8 cellular contexts compared by ENCODE assay signal in genomic region chr10:13349776-13350274, GRCh38. TPM values are rescaled to one million over a fixed set of nuclear protein-coding genes. Genes with fewer than 3 reads are reported as not detected.
DNase-seq lines count a peak whose midpoint lies in the region; ATAC-seq and TF ChIP-seq lines count a peak whose summit lies in the region.

No MANE protein-coding gene starts in this region.

- POLR2A ChIA-PET in SK-N-SH (lab: Yijun Ruan, JAX): interaction anchor here (1.3 kb wide), 1 partner anchor 51 kb away, joined by 4 read pairs; no protein-coding TSS in a partner anchor

- TF ChIP-seq EP300 in SK-N-SH (IDR thresholded peaks at IDR 0.05; ENCODE audit: borderline replicate concordance in 1 of 2, low read depth in 1 of 2, low read length in 1 of 2): no peak

- CTCF ChIA-PET in SK-N-SH (lab: Yijun Ruan, JAX): interaction anchor here (0.7 to 2.6 kb wide), 7 partner anchors 22 to 250 kb away, joined by 3 to 18 read pairs (median 6); partner anchors contain the start of gene OPTN

- no peak for TF ChIP-seq RAD21 in SK-N-SH (IDR thresholded peaks at IDR 0.05; ENCODE audit: low read length)

- H3K9me2 ChIP-seq in SK-N-SH: no peaks in the 10 kb centered on the region

- no peak for ATAC-seq in GM19463 (IDR thresholded peaks at IDR 0.05; ENCODE audit: unreplicated experiment)
- no peak for ATAC-seq in HG03521 (IDR thresholded peaks at IDR 0.05; ENCODE audit: unreplicated experiment)

- no peaks in the 10 kb centered on the region for H3K27me3 ChIP-seq in SK-N-SH (ENCODE audit: insufficient read depth)

- H3K4me2 ChIP-seq in SK-N-SH: peak overlapping the region; percentile 89

- no peaks in the 10 kb centered on the region for H4K20me1 ChIP-seq in SK-N-SH (ENCODE audit: insufficient read depth)

- peak overlapping the region; percentile 88; the same call in 1 of the 2 replicates for H2AFZ ChIP-seq in SK-N-SH (ENCODE audit: low read depth)

- peak overlapping the region; percentile 79 for H3K4me3 ChIP-seq in SK-N-SH (ENCODE audit: low read depth in 2 of 2, low read length in 1 of 2)

- H3K27ac ChIP-seq in SK-N-SH (ENCODE audit: low read depth in 2 of 2, low read length in 1 of 2): peak overlapping the region; percentile 81 to 99; a peak in 3 of 4 replicates

- DNase-seq in HCEC 1CT (peak; percentile 12), SK-N-SH (peak; percentile 39), kidney glomerular epithelial cell (lab: John Stamatoyannopoulos, UW) (peak; percentile 11), DMS153 treated with DMSO at 0.1 percent for 48 hours (lab: John Stamatoyannopoulos, UW; ENCODE audit: unreplicated experiment) (no peak)
- peak; percentile 12 for DNase-seq in central memory CD4-positive, alpha-beta T cell
- DNase-seq in stimulated activated CD4-positive, alpha-beta T cell treated with anti-CD3 and anti-CD28 coated beads, Interleukin-4, amount 100 ng/mL, for 24 hours: peak; percentile 20

- peaks cover 0 to 15% of the 10 kb centered on the region in 2 experiments; a peak in 2 of 4 replicates for H3K4me1 ChIP-seq in SK-N-SH (ENCODE audit: control insufficient read depth in 1 of 2, insufficient read depth in 2 of 2, low read depth in 1 of 2, low read length in 1 of 2)

- H3F3A ChIP-seq in SK-N-SH (replicated peaks; ENCODE audit: insufficient read depth): peaks cover 12% of the 10 kb centered on the region

- WGBS in SK-N-SH (ENCODE audit: low lambda C conversion rate): 26% methylated on average over 18 of the region's 18 CpGs

- H3K9ac ChIP-seq in SK-N-SH: peak overlapping the region; percentile 6; the same call in 1 of the 2 replicates

- H3K79me2 ChIP-seq in SK-N-SH (ENCODE audit: insufficient read depth): peaks cover 24% of the 10 kb centered on the region

- H3K9me3 ChIP-seq in SK-N-SH: no peaks in the 10 kb centered on the region

- TF ChIP-seq CTCF in SK-N-SH (IDR thresholded peaks at IDR 0.05): no peak

- H3K36me3 ChIP-seq in SK-N-SH (replicated peaks in 1 of 2; ENCODE audit: control insufficient read depth in 1 of 2, insufficient read depth in 2 of 2, low read length in 1 of 2): no peaks in the 10 kb centered on the region

TF ChIP-seq in SK-N-SH, 30 proteins besides CTCF, POLR2A, EP300 and RAD21:
- TF ChIP-seq GABPA (IDR thresholded peaks at IDR 0.05; ENCODE audit: low read depth) (0 out of 2 replicates have a peak, but pooled peaks have one; percentile 16), SIN3A (IDR thresholded peaks at IDR 0.05; ENCODE audit: borderline replicate concordance, low read depth, low read length) (no peak), REST (IDR thresholded peaks at IDR 0.05; ENCODE audit: low read depth, low read length) (peak; percentile 91), CHD2 (IDR thresholded peaks at IDR 0.05; ENCODE audit: low read length, partially characterized antibody) (peak; percentile 34)

RNA-seq across cellular contexts. Expression of gene SEPHS1, which starts 1.7 kb away (rescaled TPM):
- polyA plus RNA-seq in SK-N-SH (2012; rRNA removed): 64.8 and 79.8 TPM in 2 replicates
- 62.8 and 85.9 TPM in 2 replicates for polyA plus RNA-seq in SK-N-SH (2012; cell fraction: cytosol; rRNA removed)
- polyA plus RNA-seq in SK-N-SH (2012; cell fraction: nucleus; rRNA removed): 37.6 and 59.0 TPM in 2 replicates

RNA-seq across cellular contexts. Expression of gene PHYH, which starts 50.0 kb away (rescaled TPM):
- polyA plus RNA-seq in SK-N-SH (2012; rRNA removed): 15.6 and 16.2 TPM in 2 replicates
- polyA plus RNA-seq in SK-N-SH (2012; cell fraction: cytosol; rRNA removed): 21.5 and 22.0 TPM in 2 replicates
- 14.6 and 28.5 TPM in 2 replicates for polyA plus RNA-seq in SK-N-SH (2012; cell fraction: nucleus; rRNA removed)
